Comparison of ENCODE assay signal across 15 cellular contexts in the genomic region with DNA sequence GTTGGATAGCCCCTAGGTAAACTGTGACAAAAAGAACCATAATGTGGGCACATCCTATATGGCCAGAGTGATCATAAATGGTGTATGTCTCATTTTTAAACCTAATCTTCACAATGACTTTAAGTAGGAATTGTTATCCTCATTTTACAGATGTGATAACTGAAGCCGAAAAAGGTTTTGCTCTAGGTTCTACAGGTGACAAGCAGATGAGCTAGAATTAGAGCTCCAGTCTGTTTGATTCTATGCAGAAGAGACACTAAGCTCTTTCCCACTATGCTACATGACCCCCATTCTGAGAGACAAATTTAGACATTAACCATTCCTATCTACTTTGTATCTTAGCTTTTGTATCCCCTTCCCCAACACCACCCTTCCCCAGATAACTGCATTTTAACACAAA. TPM values are rescaled to one million over a fixed set of nuclear protein-coding genes. Genes with fewer than 3 reads are reported as not detected.
DNase-seq lines count a peak whose midpoint lies in the region; ATAC-seq and TF ChIP-seq lines count a peak whose summit lies in the region.
"Had no signal": no experiment of that assay in that cellular context is flagged by ENCODE, and none has a peak within 500 bp of the region (broad histone marks: within the 10 kb centered on the region; RNA-seq: fewer than 3 reads in every experiment).

No MANE protein-coding gene starts in this region.

- dilution Hi-C loops in mammary epithelial cell (cut with HindIII; ENCODE audit: low sequenced_read_pairs): no loop called here

- CTCF ChIA-PET in mammary epithelial cell (lab: Charles Lee; ENCODE audit: low non-redundant PET): interaction anchor here (0.6 kb wide), 1 partner anchor 86 kb away, joined by 3 read pairs; no protein-coding TSS in a partner anchor

- H3K79me2 ChIP-seq in mammary epithelial cell (ENCODE audit: insufficient read depth, low read length): peaks cover 73% of the 10 kb centered on the region
- no peaks in the 10 kb centered on the region for H3K79me2 ChIP-seq in Karpas-422 (ENCODE audit: low read length)

- TF ChIP-seq CTCF in mammary epithelial cell (conservative IDR thresholded peaks at IDR 0.05 in 1 of 2, IDR thresholded peaks at IDR 0.05 in 1 of 2; ENCODE audit: extremely low read depth in 1 of 2, insufficient read depth in 1 of 2, low read depth in 1 of 2, low read length in 2 of 2) (no peak), fibroblast of villous mesenchyme (IDR thresholded peaks at IDR 0.05; ENCODE audit: insufficient read depth, low read depth, low read length) (no peak)

- H3K9me3 Mint-ChIP-seq in IgD-negative memory B cell: no peaks in the 10 kb centered on the region
- no peaks in the 10 kb centered on the region for H3K9me3 Mint-ChIP-seq in activated T-cell treated with anti-CD3 and anti-CD28 coated beads, Interleukin-2, amount 50 U/mL, for 72 hours
- H3K9me3 Mint-ChIP-seq: H9 had no signal

- H3K27ac Mint-ChIP-seq in IgD-negative memory B cell: peak overlapping the region; percentile 27 to 61 (median 31)
- no peak overlapping the region for H3K27ac Mint-ChIP-seq in activated T-cell treated with anti-CD3 and anti-CD28 coated beads, Interleukin-2, amount 50 U/mL, for 72 hours
- H3K27ac Mint-ChIP-seq: H9 had no signal

- H3K4me2 ChIP-seq in mammary epithelial cell (ENCODE audit: insufficient read depth, low read depth, low read length) (peak overlapping the region; percentile 91), Karpas-422 (ENCODE audit: low read depth, low read length, poor library complexity, severe bottlenecking) (no peak overlapping the region)
- H3K4me2 ChIP-seq: BLaER1 had no signal

- intact Hi-C loops in mammary epithelial cell (cut with micrococcal nuclease): no loop called here

- peaks cover 3% of the 10 kb centered on the region for H3K36me3 Mint-ChIP-seq in IgD-negative memory B cell
- no peaks in the 10 kb centered on the region for H3K36me3 Mint-ChIP-seq in activated T-cell treated with anti-CD3 and anti-CD28 coated beads, Interleukin-2, amount 50 U/mL, for 72 hours (ENCODE audit: insufficient read depth in 2 of 2)

- H3K27me3 Mint-ChIP-seq in IgD-negative memory B cell: peaks cover 2% of the 10 kb centered on the region
- H3K27me3 Mint-ChIP-seq in activated T-cell treated with anti-CD3 and anti-CD28 coated beads, Interleukin-2, amount 50 U/mL, for 72 hours (ENCODE audit: low read depth): no peaks in the 10 kb centered on the region

- no peak for DNase-seq in mammary epithelial cell
- DNase-seq in fibroblast of villous mesenchyme (ENCODE audit: low read depth): no peak
- no peak for DNase-seq in Karpas-422
- no peak for DNase-seq in effector memory CD4-positive, alpha-beta T cell
- no peak for DNase-seq in activated T-cell treated with anti-CD3 and anti-CD28 coated beads, Interleukin-2, amount 50 U/mL, for 72 hours
- DNase-seq: DMS153, EL, H9, IMR-90, NCI-H1092, NCI-H446, SHP77 had no signal

- H3K4me3 ChIP-seq in mammary epithelial cell (replicated peaks in 1 of 3; ENCODE audit: insufficient read depth in 1 of 3, low read depth in 2 of 3, low read length in 3 of 3) (peak overlapping the region; percentile 83 to 93 (median 93)), fibroblast of villous mesenchyme (ENCODE audit: low read depth, low read length) (peak overlapping the region; percentile 32), Karpas-422 (ENCODE audit: low read length) (no peak overlapping the region)
- H3K4me3 ChIP-seq in effector memory CD4-positive, alpha-beta T cell (ENCODE audit: insufficient read depth, low read depth, low read length, poor library complexity, severe bottlenecking): no peak overlapping the region
- H3K4me3 ChIP-seq: BLaER1 had no signal

- peaks cover 26% of the 10 kb centered on the region for H3K4me1 ChIP-seq in mammary epithelial cell (ENCODE audit: insufficient read depth, low read length)
- H3K4me1 ChIP-seq in Karpas-422 (ENCODE audit: low read length): peaks cover 15% of the 10 kb centered on the region
- peaks cover 10% of the 10 kb centered on the region for H3K4me1 ChIP-seq in effector memory CD4-positive, alpha-beta T cell (ENCODE audit: control insufficient read depth, insufficient read depth, low read length, poor library complexity, severe bottlenecking)
- H3K4me1 ChIP-seq: BLaER1 had no signal

- H3K27me3 ChIP-seq in mammary epithelial cell (ENCODE audit: insufficient read depth, low read length) (no peaks in the 10 kb centered on the region), Karpas-422 (ENCODE audit: low read length) (no peaks in the 10 kb centered on the region)
- no peaks in the 10 kb centered on the region for H3K27me3 ChIP-seq in effector memory CD4-positive, alpha-beta T cell (replicated peaks; ENCODE audit: control insufficient read depth, insufficient read depth, low read length, poor library complexity, severe bottlenecking)

- no peaks in the 10 kb centered on the region for H3K9me3 ChIP-seq in mammary epithelial cell (replicated peaks; ENCODE audit: insufficient read depth, low read length)
- H3K9me3 ChIP-seq in Karpas-422 (ENCODE audit: low read length): no peaks in the 10 kb centered on the region
- no peaks in the 10 kb centered on the region for H3K9me3 ChIP-seq in effector memory CD4-positive, alpha-beta T cell (ENCODE audit: control insufficient read depth, low read length)
- H3K9me3 ChIP-seq: BLaER1 had no signal

- H3K9me2 ChIP-seq in Karpas-422 (replicated peaks; ENCODE audit: insufficient read depth, low read length): no peaks in the 10 kb centered on the region

- BruUV-seq in mammary epithelial cell (replicated peaks; lab: Mats Ljungman, UMichigan): no TSS peak

- H2AFZ ChIP-seq in mammary epithelial cell (ENCODE audit: low read depth, low read length) (no peak overlapping the region), Karpas-422 (ENCODE audit: low read length) (no peak overlapping the region)

- peaks cover 20% of the 10 kb centered on the region for H4K20me1 ChIP-seq in mammary epithelial cell (ENCODE audit: insufficient read depth, low read length)
- no peaks in the 10 kb centered on the region for H4K20me1 ChIP-seq in Karpas-422 (ENCODE audit: insufficient read depth, low read depth, low read length)
- H4K20me1 ChIP-seq: BLaER1 had no signal

- in situ Hi-C loops in mammary epithelial cell (cut with MboI; ENCODE audit: low sequenced_read_pairs in 2 of 2): loop anchor here (5.0 kb wide), 1 partner anchor 35 kb away; no protein-coding TSS in a partner anchor

- H3K27ac ChIP-seq in mammary epithelial cell (ENCODE audit: insufficient read depth, low read depth, low read length) (peak overlapping the region; percentile 99), Karpas-422 (ENCODE audit: low read length) (no peak overlapping the region)
- H3K27ac ChIP-seq in effector memory CD4-positive, alpha-beta T cell (ENCODE audit: insufficient read depth, low read length, poor library complexity, severe bottlenecking): no peak overlapping the region
- H3K27ac ChIP-seq: BLaER1 had no signal

- peak overlapping the region in 2 of 4 donors; percentile 19 to 27 for H3K4me3 Mint-ChIP-seq in IgD-negative memory B cell
- H3K4me3 Mint-ChIP-seq in activated T-cell treated with anti-CD3 and anti-CD28 coated beads, Interleukin-2, amount 50 U/mL, for 72 hours: no peak overlapping the region

- H3K9ac ChIP-seq in mammary epithelial cell (ENCODE audit: insufficient read depth, low read length): peak overlapping the region; percentile 100
- no peak overlapping the region for H3K9ac ChIP-seq in Karpas-422 (ENCODE audit: low read length)
- H3K9ac ChIP-seq: BLaER1 had no signal

- peaks cover 0 to 7% (median 3%) of the 10 kb centered on the region in 3 donors for H3K4me1 Mint-ChIP-seq in IgD-negative memory B cell
- peaks cover 6% of the 10 kb centered on the region for H3K4me1 Mint-ChIP-seq in activated T-cell treated with anti-CD3 and anti-CD28 coated beads, Interleukin-2, amount 50 U/mL, for 72 hours (ENCODE audit: low read depth)

- H3K36me3 ChIP-seq in mammary epithelial cell (ENCODE audit: insufficient read depth, low read length) (peaks cover 40% of the 10 kb centered on the region), Karpas-422 (ENCODE audit: insufficient read depth, low read length) (no peaks in the 10 kb centered on the region)
- H3K36me3 ChIP-seq in effector memory CD4-positive, alpha-beta T cell (ENCODE audit: control insufficient read depth, insufficient read depth, low read length): no peaks in the 10 kb centered on the region
- H3K36me3 ChIP-seq: BLaER1 had no signal

- no peak for ATAC-seq in GM19467 (IDR thresholded peaks at IDR 0.05; ENCODE audit: unreplicated experiment)
- no peak for ATAC-seq in activated T-cell treated with anti-CD3 and anti-CD28 coated beads, Interleukin-2, amount 50 U/mL, for 72 hours (replicated peaks in 1 of 2)

- 0% methylated on average over 1 of the region's 1 CpG for WGBS in mammary epithelial cell (ENCODE audit: low coverage, missing lambda C conversion rate)

RNA-seq across cellular contexts. Expression of gene AREG, which starts 2.0 kb away (rescaled TPM):
- polyA plus RNA-seq in IgD-negative memory B cell (3.9 TPM), mammary epithelial cell (1,137 TPM)
- total RNA-seq in mammary epithelial cell (1,000 to 10,000 TPM in 1 of 2 donors, 100 to 1,000 TPM in 1; 540 to 2,145 TPM), fibroblast of villous mesenchyme (under 0.01 TPM in 1 of 2 replicates, not detected in the other)
- 894 TPM for polyA minus RNA-seq in mammary epithelial cell
- total RNA-seq in Karpas-422 (2014; rRNA removed; shearing (Covaris generic); ENCODE audit: low replicate concordance): not detected in 2 replicates
- total RNA-seq in activated T-cell treated with anti-CD3 and anti-CD28 coated beads, Interleukin-2, amount 50 U/mL, for 72 hours: 1 to 10 TPM; 4.8 to 7.5 TPM

Comparison
In these comparisons a context has a peak if more than half of its experiments do, and no peak if none do; other contexts are left out.
1. H3K4me3 ChIP-seq: peak in mammary epithelial cell (3 of 3) and fibroblast of villous mesenchyme (single experiment); none in Karpas-422 (single experiment) and effector memory CD4-positive, alpha-beta T cell (single experiment).
2. RNA of gene AREG, which starts 2.0 kb away (total RNA-seq): 540 to 2,145 TPM in mammary epithelial cell; 4.8 to 7.5 TPM in activated T-cell treated with anti-CD3 and anti-CD28 coated beads, Interleukin-2, amount 50 U/mL, for 72 hours, under 0.01 TPM in fibroblast of villous mesenchyme and not detected in Karpas-422; every median in the first group is over 10 times any median in the second.